1 cellular context compared by ENCODE assay signal in the genomic region with DNA sequence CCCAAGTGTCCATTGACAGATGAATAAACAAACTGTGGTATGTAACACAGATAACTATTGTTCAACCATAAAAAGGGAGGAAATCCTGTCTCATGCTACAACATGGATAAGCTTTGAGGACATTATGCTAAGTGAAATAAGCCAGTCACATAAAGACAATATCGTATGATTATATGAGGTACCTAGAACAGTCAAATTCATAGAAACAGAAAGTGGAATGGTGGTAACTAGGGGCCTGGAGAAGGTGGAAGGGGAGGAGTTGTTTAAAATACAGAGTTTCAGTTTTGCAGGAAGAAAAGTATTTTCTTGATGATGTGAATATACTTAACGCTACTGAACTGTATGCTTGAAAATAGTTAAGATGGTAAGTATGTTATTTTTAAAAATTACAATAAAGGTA.
TF ChIP-seq lines count a peak whose summit lies in the region.

No MANE protein-coding gene starts in this region.

TF ChIP-seq in GM12878, 131 proteins besides CTCF, POLR2A, EP300 and RAD21:
- TF ChIP-seq CHD4 (IDR thresholded peaks at IDR 0.05) = no peak
- TF ChIP-seq, protein P1, sequence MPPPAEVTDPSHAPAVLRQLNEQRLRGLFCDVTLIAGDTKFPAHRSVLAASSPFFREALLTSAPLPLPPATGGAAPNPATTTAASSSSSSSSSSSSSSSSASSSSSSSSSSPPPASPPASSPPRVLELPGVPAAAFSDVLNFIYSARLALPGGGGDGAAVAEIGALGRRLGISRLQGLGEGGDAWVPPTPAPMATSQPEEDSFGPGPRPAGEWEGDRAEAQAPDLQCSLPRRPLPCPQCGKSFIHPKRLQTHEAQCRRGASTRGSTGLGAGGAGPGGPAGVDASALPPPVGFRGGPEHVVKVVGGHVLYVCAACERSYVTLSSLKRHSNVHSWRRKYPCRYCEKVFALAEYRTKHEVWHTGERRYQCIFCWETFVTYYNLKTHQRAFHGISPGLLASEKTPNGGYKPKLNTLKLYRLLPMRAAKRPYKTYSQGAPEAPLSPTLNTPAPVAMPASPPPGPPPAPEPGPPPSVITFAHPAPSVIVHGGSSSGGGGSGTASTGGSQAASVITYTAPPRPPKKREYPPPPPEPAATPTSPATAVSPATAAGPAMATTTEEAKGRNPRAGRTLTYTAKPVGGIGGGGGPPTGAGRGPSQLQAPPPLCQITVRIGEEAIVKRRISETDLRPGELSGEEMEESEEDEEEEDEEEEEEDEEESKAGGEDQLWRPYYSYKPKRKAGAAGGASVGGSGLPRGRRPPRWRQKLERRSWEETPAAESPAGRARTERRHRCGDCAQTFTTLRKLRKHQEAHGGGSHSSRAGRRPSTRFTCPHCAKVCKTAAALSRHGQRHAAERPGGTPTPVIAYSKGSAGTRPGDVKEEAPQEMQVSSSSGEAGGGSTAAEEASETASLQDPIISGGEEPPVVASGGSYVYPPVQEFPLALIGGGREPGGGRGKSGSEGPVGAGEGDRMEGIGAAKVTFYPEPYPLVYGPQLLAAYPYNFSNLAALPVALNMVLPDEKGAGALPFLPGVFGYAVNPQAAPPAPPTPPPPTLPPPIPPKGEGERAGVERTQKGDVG (CRISPR knock-in tag; IDR thresholded peaks at IDR 0.05) = no peak
- TF ChIP-seq RELA (IDR thresholded peaks at IDR 0.05; ENCODE audit: borderline replicate concordance, partially characterized antibody) = no peak
- no peak for TF ChIP-seq MEF2A (IDR thresholded peaks at IDR 0.05; ENCODE audit: insufficient read depth, low read depth, low read length)
- no peak for TF ChIP-seq NBN (IDR thresholded peaks at IDR 0.05)
- no peak for TF ChIP-seq LARP7 (IDR thresholded peaks at IDR 0.05)
- TF ChIP-seq ZNF384 (IDR thresholded peaks at IDR 0.05; ENCODE audit: borderline replicate concordance, low read depth, low read length) = no peak
